8 cellular contexts compared by ENCODE assay signal in the genomic region with DNA sequence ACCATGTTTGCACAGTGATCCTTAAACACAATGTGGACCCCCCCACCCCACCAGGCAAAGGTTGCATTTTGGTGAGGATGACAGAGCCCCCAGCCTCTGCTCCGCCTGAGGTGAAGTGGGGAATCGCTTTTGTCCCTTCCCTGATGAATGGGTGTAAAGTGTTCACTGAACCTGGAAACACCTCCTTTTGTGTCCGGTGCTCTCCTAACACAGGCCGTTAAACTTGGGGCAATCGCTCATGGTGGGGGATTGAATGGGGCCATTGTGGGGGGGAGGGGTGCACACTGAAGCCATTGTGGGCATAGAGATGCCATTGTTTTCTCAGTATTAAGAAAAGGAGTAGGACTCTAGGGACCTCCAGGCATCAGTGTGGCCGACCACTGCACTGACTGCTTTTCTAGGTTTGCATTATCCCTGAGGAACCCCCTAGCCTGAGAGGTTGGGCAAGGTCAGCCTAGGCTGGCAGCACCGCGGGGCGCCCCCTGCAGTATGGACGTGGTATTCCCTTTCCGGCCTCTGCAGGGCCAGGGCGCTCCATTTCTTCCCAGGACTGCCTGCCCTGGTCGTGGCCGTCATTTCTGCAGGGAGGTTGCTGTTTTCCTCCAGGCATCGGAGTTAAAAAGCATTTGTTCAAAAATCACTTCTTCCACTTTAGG.
A peak's percentile ranks its signal among the peaks of the same experiment; 100 is the strongest.
DNase-seq lines count a peak whose midpoint lies in the region; FAIRE-seq and TF ChIP-seq lines count a peak whose summit lies in the region.
"Had no signal": no experiment of that assay in that cellular context is flagged by ENCODE, and none has a peak within 500 bp of the region (broad histone marks: within the 10 kb centered on the region; RNA-seq: fewer than 3 reads in every experiment).

No MANE protein-coding gene starts in this region.

- TF ChIP-seq RAD21 in H1 (IDR thresholded peaks at IDR 0.05 in 1 of 2, conservative IDR thresholded peaks at IDR 0.05 in 1 of 2; ENCODE audit: low read depth in 2 of 2, low read length in 2 of 2) = peak; percentile 75 to 77

- no peak; the same call in 1 of the 2 replicates for TF ChIP-seq CTCF in RWPE1 (conservative IDR thresholded peaks at IDR 0.05; ENCODE audit: low read depth)
- peak; percentile 80 to 97 (median 96) for TF ChIP-seq CTCF in H1 (IDR thresholded peaks at IDR 0.05; ENCODE audit: control extremely low read depth in 1 of 3, insufficient read depth in 1 of 3, low read depth in 1 of 3, low read length in 3 of 3)

- no peak overlapping the region for H4K91ac ChIP-seq in H1 (replicated peaks; ENCODE audit: insufficient read length, low read length)

- H3K23ac ChIP-seq in H1 (ENCODE audit: insufficient read length) = no peak overlapping the region

- 54% methylated on average over 15 of the region's 15 CpGs; no CpG with 5 or more reads in 1 of the 2 experiments for WGBS in H1 (ENCODE audit: extremely low coverage in 1 of 2, insufficient coverage in 1 of 2, insufficient read length in 1 of 2, insufficient replicate concordance in 2 of 2, low coverage in 1 of 2, low lambda C conversion rate in 2 of 2, missing lambda C conversion rate in 1 of 2), 2 experiments

- H2BK15ac ChIP-seq in H1 (ENCODE audit: low read length) = no peak overlapping the region

- peaks cover 0 to 82% of the 10 kb centered on the region in 2 experiments; a peak in 3 of 4 replicates for H3K79me2 ChIP-seq in H1 (ENCODE audit: control insufficient read depth in 1 of 2, insufficient read depth in 2 of 2, low read length in 2 of 2)

- H3K4me1 ChIP-seq in HAP-1 = peaks cover 14% of the 10 kb centered on the region
- H3K4me1 ChIP-seq in H1 (replicated peaks in 1 of 4; ENCODE audit: control insufficient read depth in 3 of 4, insufficient read depth in 4 of 4, low read length in 3 of 4) = peaks cover 2 to 15% (median 9%) of the 10 kb centered on the region in 4 experiments; a peak in 6 of 7 replicates

- H3K27ac Mint-ChIP-seq in activated T-helper 2 cell treated with anti-CD3 and anti-CD28 coated beads, Interferon-gamma antibody, Interleukin-2, Interleukin-4, amounts not matched to agents 10 μg/mL and 5 μg/mL and 100 μg/mL, durations not matched to agents 14 hours and 24 hours and 36 hours = no peak overlapping the region
- H3K27ac Mint-ChIP-seq: stimulated activated naive CD8-positive, alpha-beta T cell treated with anti-CD3 and anti-CD28 coated beads, Interleukin-15, Interleukin-2, amounts not matched to agents 100 ng/mL and 50 ng/mL, for 24 hours had no signal

- H3K14ac ChIP-seq in H1 (ENCODE audit: insufficient read length) = no peak overlapping the region

- H3K4me3 ChIP-seq in HAP-1 (no peak overlapping the region), H1 (ENCODE audit: extremely low read depth in 1 of 4, insufficient read depth in 2 of 4, low read depth in 3 of 4, low read length in 4 of 4) (no peak overlapping the region)

- H3K4me1 Mint-ChIP-seq in activated T-helper 2 cell treated with anti-CD3 and anti-CD28 coated beads, Interferon-gamma antibody, Interleukin-2, Interleukin-4, amounts not matched to agents 10 μg/mL and 5 μg/mL and 100 μg/mL, durations not matched to agents 14 hours and 24 hours and 36 hours (ENCODE audit: low read depth) = no peaks in the 10 kb centered on the region

- in situ Hi-C loops in HAP-1 (cut with MboI; ENCODE audit: low sequenced_read_pairs) = no loop called here

- H3K27ac ChIP-seq in RWPE1 (peak overlapping the region; percentile 20; the same call in 1 of the 2 replicates), H1 (ENCODE audit: low read depth, low read length) (no peak overlapping the region)

- H3K27me3 ChIP-seq in HAP-1 (ENCODE audit: low read depth) (no peaks in the 10 kb centered on the region), H1 (replicated peaks in 1 of 4; ENCODE audit: control insufficient read depth in 3 of 4, extremely low read depth in 1 of 4, insufficient read depth in 3 of 4, low read length in 3 of 4) (no peaks in the 10 kb centered on the region)

- no peak overlapping the region for H2AK5ac ChIP-seq in H1 (ENCODE audit: low read depth, low read length)

- CTCF ChIA-PET in RWPE1 (lab: Yijun Ruan, JAX) = no interaction called here
- CTCF ChIA-PET in H1 (lab: Charles Lee; ENCODE audit: partially characterized antibody) = interaction anchor here (0.7 to 1.9 kb wide), 8 partner anchors 8 to 520 kb away, joined by 3 to 7 read pairs (median 3); no protein-coding TSS in a partner anchor

- POLR2A ChIA-PET in RWPE1 (lab: Yijun Ruan, JAX; ENCODE audit: low non-redundant PET) = no interaction called here
- POLR2A ChIA-PET in H1 (lab: Charles Lee; ENCODE audit: partially characterized antibody) = interaction anchor here (0.5 to 1.0 kb wide), 2 partner anchors 148 to 158 kb away, joined by 3 to 5 read pairs; no protein-coding TSS in a partner anchor

- intact Hi-C loops in activated T-helper 2 cell treated with anti-CD3 and anti-CD28 coated beads, Interferon-gamma antibody, Interleukin-2, Interleukin-4, amounts not matched to agents 10 μg/mL and 5 μg/mL and 100 μg/mL, durations not matched to agents 14 hours and 24 hours and 36 hours (cut with micrococcal nuclease) = loop anchor here (10.0 kb wide), 1 partner anchor 634 kb away; no protein-coding TSS in a partner anchor

- H3K9me3 Mint-ChIP-seq in activated T-helper 2 cell treated with anti-CD3 and anti-CD28 coated beads, Interferon-gamma antibody, Interleukin-2, Interleukin-4, amounts not matched to agents 10 μg/mL and 5 μg/mL and 100 μg/mL, durations not matched to agents 14 hours and 24 hours and 36 hours = no peaks in the 10 kb centered on the region
- H3K9me3 Mint-ChIP-seq: stimulated activated naive CD8-positive, alpha-beta T cell treated with anti-CD3 and anti-CD28 coated beads, Interleukin-15, Interleukin-2, amounts not matched to agents 100 ng/mL and 50 ng/mL, for 24 hours had no signal

- no peaks in the 10 kb centered on the region for H3K36me3 Mint-ChIP-seq in activated T-helper 2 cell treated with anti-CD3 and anti-CD28 coated beads, Interferon-gamma antibody, Interleukin-2, Interleukin-4, amounts not matched to agents 10 μg/mL and 5 μg/mL and 100 μg/mL, durations not matched to agents 14 hours and 24 hours and 36 hours (ENCODE audit: low read depth)

- H3K4ac ChIP-seq in H1 (replicated peaks; ENCODE audit: insufficient read length, low read depth, low read length) = no peak overlapping the region

- H3K23me2 ChIP-seq in H1 (ENCODE audit: low read depth, low read length) = no peaks in the 10 kb centered on the region

- H3K4me3 Mint-ChIP-seq in activated T-helper 2 cell treated with anti-CD3 and anti-CD28 coated beads, Interferon-gamma antibody, Interleukin-2, Interleukin-4, amounts not matched to agents 10 μg/mL and 5 μg/mL and 100 μg/mL, durations not matched to agents 14 hours and 24 hours and 36 hours (ENCODE audit: low read depth) = no peak overlapping the region
- H3K4me3 Mint-ChIP-seq: stimulated activated naive CD8-positive, alpha-beta T cell treated with anti-CD3 and anti-CD28 coated beads, Interleukin-15, Interleukin-2, amounts not matched to agents 100 ng/mL and 50 ng/mL, for 24 hours had no signal

- H2BK5ac ChIP-seq in H1 (ENCODE audit: low read depth, low read length) = no peak overlapping the region

- H4K20me1 ChIP-seq in H1 (replicated peaks in 1 of 2; ENCODE audit: control insufficient read depth in 1 of 2, insufficient read depth in 2 of 2, low read length in 2 of 2) = peaks cover 4 to 14% of the 10 kb centered on the region in 2 experiments

- peak; percentile 76 for FAIRE-seq in H1 (lab: Jason Lieb, UNC)

- no peak overlapping the region for H3K4me2 ChIP-seq in H1 (ENCODE audit: insufficient read depth in 1 of 2, low read depth in 2 of 2, low read length in 2 of 2)

- H4K8ac ChIP-seq in H1 (ENCODE audit: extremely low read depth, insufficient read depth, low read length) = no peak overlapping the region

- no peak overlapping the region for H3K9ac ChIP-seq in H1 (replicated peaks in 1 of 4; ENCODE audit: extremely low read depth in 1 of 4, low read depth in 3 of 4, low read length in 3 of 4)

- no peak overlapping the region for H3K18ac ChIP-seq in H1 (ENCODE audit: extremely low read depth, low read length)

- H2AFZ ChIP-seq in H1 (ENCODE audit: low read length) = no peak overlapping the region

- H3K56ac ChIP-seq in H1 (replicated peaks; ENCODE audit: insufficient read length, low read depth, low read length) = no peak overlapping the region

- no peak overlapping the region for H2BK20ac ChIP-seq in H1 (ENCODE audit: low read length)

- H3K9me3 ChIP-seq in HAP-1 (no peaks in the 10 kb centered on the region), H1 (ENCODE audit: insufficient read depth in 2 of 2, low read depth in 1 of 2, low read length in 1 of 2) (no peaks in the 10 kb centered on the region)

- TF ChIP-seq EP300 in H1 (IDR thresholded peaks at IDR 0.05; ENCODE audit: borderline replicate concordance in 1 of 2, low read depth in 2 of 2, low read length in 2 of 2) = no peak

- H4K5ac ChIP-seq in H1 (ENCODE audit: insufficient read length, low read depth, low read length) = no peak overlapping the region

- no peak overlapping the region for H2BK12ac ChIP-seq in H1 (ENCODE audit: low read depth, low read length)

- H3K27me3 Mint-ChIP-seq in activated T-helper 2 cell treated with anti-CD3 and anti-CD28 coated beads, Interferon-gamma antibody, Interleukin-2, Interleukin-4, amounts not matched to agents 10 μg/mL and 5 μg/mL and 100 μg/mL, durations not matched to agents 14 hours and 24 hours and 36 hours (ENCODE audit: low read depth) = peaks cover 19% of the 10 kb centered on the region
- H3K27me3 Mint-ChIP-seq: stimulated activated naive CD8-positive, alpha-beta T cell treated with anti-CD3 and anti-CD28 coated beads, Interleukin-15, Interleukin-2, amounts not matched to agents 100 ng/mL and 50 ng/mL, for 24 hours had no signal

- no peak; a peak in 1 of 3 replicates for TF ChIP-seq POLR2A in H1 (IDR thresholded peaks at IDR 0.05; ENCODE audit: control extremely low read depth in 1 of 2, low read depth in 2 of 2, low read length in 2 of 2)

- no peak overlapping the region for H2BK120ac ChIP-seq in H1 (replicated peaks; ENCODE audit: low read depth, low read length)

- H3K36me3 ChIP-seq in HAP-1 (replicated peaks) (no peaks in the 10 kb centered on the region), H1 (ENCODE audit: control insufficient read depth in 2 of 4, insufficient read depth in 4 of 4, low read length in 3 of 4) (peaks cover 0 to 7% (median 0%) of the 10 kb centered on the region in 4 experiments; a peak in 1 of 8 replicates)

- H3K79me1 ChIP-seq in H1 (ENCODE audit: low read depth, low read length) = peaks cover 11% of the 10 kb centered on the region; the same call in 1 of the 2 replicates

- DNase-seq in HAP-1 (ENCODE audit: low spot score in 2 of 2) (peak; percentile 44 to 87), RWPE1 (ENCODE audit: low spot score) (no peak), H1 (ENCODE audit: low read depth in 1 of 2, low spot score in 2 of 2) (peak; percentile 47 to 98), retina (peak; percentile 77), NCI-H524 treated with DMSO at 0.1 percent for 48 hours (lab: John Stamatoyannopoulos, UW) (no peak), T-helper 2 cell (no peak)
- DNase-seq in activated T-helper 2 cell treated with anti-CD3 and anti-CD28 coated beads, Interferon-gamma antibody, Interleukin-2, Interleukin-4, amounts not matched to agents 10 μg/mL and 5 μg/mL and 100 μg/mL, durations not matched to agents 14 hours and 24 hours and 36 hours (ENCODE audit: low spot score) = no peak

TF ChIP-seq in H1, 55 proteins besides CTCF, POLR2A, EP300 and RAD21 (continues in another document):
- no peak for TF ChIP-seq SP1 (IDR thresholded peaks at IDR 0.05; ENCODE audit: low read depth, low read length)

Comparison
In these comparisons a context has a peak if more than half of its experiments do, and no peak if none do; other contexts are left out.
1. DNase-seq: peak in HAP-1 (2 of 2), H1 (2 of 2) and retina (single experiment); none in RWPE1 (single experiment), NCI-H524 treated with DMSO at 0.1 percent for 48 hours (single experiment), T-helper 2 cell (0 of 5) and activated T-helper 2 cell treated with anti-CD3 and anti-CD28 coated beads, Interferon-gamma antibody, Interleukin-2, Interleukin-4, amounts not matched to agents 10 μg/mL and 5 μg/mL and 100 μg/mL, durations not matched to agents 14 hours and 24 hours and 36 hours (single experiment).